Comparison of ENCODE assay signal across 8 cellular contexts in the genomic region with DNA sequence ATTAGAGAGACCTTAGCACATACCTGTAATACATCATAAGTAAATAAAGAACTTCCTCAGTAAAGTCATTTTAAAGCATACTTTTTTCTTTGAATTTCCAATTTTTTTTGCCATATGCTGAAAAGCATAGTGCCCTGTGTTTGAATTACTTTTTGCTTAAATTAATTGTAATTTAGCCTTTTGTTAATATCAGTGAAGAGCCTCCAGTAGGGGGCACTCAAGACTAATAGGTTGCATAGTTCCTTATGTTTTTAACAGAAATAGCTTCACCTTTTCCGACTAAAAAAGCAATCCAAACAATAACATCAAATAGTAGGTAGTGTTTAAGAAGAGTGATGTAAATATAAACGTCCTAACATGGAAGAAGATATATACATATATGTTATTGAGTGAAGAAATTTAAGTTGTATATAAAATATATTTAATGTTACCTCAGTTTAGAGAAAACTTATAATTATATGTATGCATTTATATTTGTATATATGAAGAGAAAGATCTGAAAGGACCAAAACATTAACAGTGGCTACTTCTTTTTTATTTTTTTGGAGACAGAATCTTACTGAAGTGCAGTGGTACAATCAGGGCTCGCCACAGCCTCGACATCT. TPM values are rescaled to one million over a fixed set of nuclear protein-coding genes. Genes with fewer than 3 reads are reported as not detected.
DNase-seq lines count a peak whose midpoint lies in the region; ATAC-seq and TF ChIP-seq lines count a peak whose summit lies in the region.

No MANE protein-coding gene starts in this region.

- H3K9me3 Mint-ChIP-seq in activated T-cell treated with anti-CD3 and anti-CD28 coated beads, Interleukin-2, amount 50 U/mL, for 24 hours: no peaks in the 10 kb centered on the region
- H3K9me3 Mint-ChIP-seq in naive B cell: no peaks in the 10 kb centered on the region

- H3K36me3 ChIP-seq in Loucy (ENCODE audit: insufficient read depth, low read length): peaks cover 3% of the 10 kb centered on the region; the same call in 1 of the 2 replicates

- H4K20me1 ChIP-seq in Loucy (ENCODE audit: insufficient read depth, low read length, poor library complexity, severe bottlenecking): no peaks in the 10 kb centered on the region

- H3K4me3 ChIP-seq in Loucy (ENCODE audit: low read length, poor library complexity, severe bottlenecking): no peak overlapping the region

- no peaks in the 10 kb centered on the region for H3F3A ChIP-seq in Loucy (ENCODE audit: low read depth)

- H2AFZ ChIP-seq in Loucy (ENCODE audit: low read length): no peak overlapping the region

- no peaks in the 10 kb centered on the region for H3K27me3 ChIP-seq in Loucy (ENCODE audit: insufficient read depth, low read length, poor library complexity, severe bottlenecking)

- H3K36me3 Mint-ChIP-seq in activated T-cell treated with anti-CD3 and anti-CD28 coated beads, Interleukin-2, amount 50 U/mL, for 24 hours (ENCODE audit: low read depth): peaks cover 72% of the 10 kb centered on the region
- peaks cover 12 to 17% of the 10 kb centered on the region in 2 donors for H3K36me3 Mint-ChIP-seq in naive B cell

- H3K9me2 ChIP-seq in Loucy (replicated peaks; ENCODE audit: low read depth, low read length): no peaks in the 10 kb centered on the region

- H3K4me2 ChIP-seq in Loucy (ENCODE audit: low read depth, low read length, poor library complexity, severe bottlenecking): no peak overlapping the region

- no peaks in the 10 kb centered on the region for H3K27me3 Mint-ChIP-seq in activated T-cell treated with anti-CD3 and anti-CD28 coated beads, Interleukin-2, amount 50 U/mL, for 24 hours
- no peaks in the 10 kb centered on the region for H3K27me3 Mint-ChIP-seq in naive B cell

- no peak overlapping the region for H3K27ac Mint-ChIP-seq in activated T-cell treated with anti-CD3 and anti-CD28 coated beads, Interleukin-2, amount 50 U/mL, for 24 hours
- no peak overlapping the region for H3K27ac Mint-ChIP-seq in naive B cell

- H3K4me1 ChIP-seq in Loucy (ENCODE audit: insufficient read depth, low read length, poor library complexity, severe bottlenecking): peaks cover 3% of the 10 kb centered on the region

- peaks cover 8% of the 10 kb centered on the region for H3K4me1 Mint-ChIP-seq in activated T-cell treated with anti-CD3 and anti-CD28 coated beads, Interleukin-2, amount 50 U/mL, for 24 hours (ENCODE audit: low read depth)
- peaks cover 0 to 10% (median 7%) of the 10 kb centered on the region in 3 donors for H3K4me1 Mint-ChIP-seq in naive B cell

- TF ChIP-seq CTCF in Loucy (conservative IDR thresholded peaks at IDR 0.05; ENCODE audit: low read length): peak; percentile 92

- peak; percentile 32 to 43 for ATAC-seq in naive B cell (ENCODE audit: low read depth in 2 of 2)
- no peak for ATAC-seq in GM18909 (IDR thresholded peaks at IDR 0.05; ENCODE audit: poor library complexity, unreplicated experiment)
- no peak for ATAC-seq in HG02610 (IDR thresholded peaks at IDR 0.05; ENCODE audit: unreplicated experiment)

- H3K79me2 ChIP-seq in Loucy (ENCODE audit: insufficient read depth, low read length): no peaks in the 10 kb centered on the region

- DNase-seq in activated T-cell treated with anti-CD3 and anti-CD28 coated beads for 4 hours (peak; percentile 44), SKM-1 treated with dmso at 0.1 percent for 144 hours (lab: John Stamatoyannopoulos, UW; ENCODE audit: unreplicated experiment) (peak; percentile 44), naive B cell (peak; percentile 47)
- DNase-seq in activated T-cell treated with anti-CD3 and anti-CD28 coated beads, Interleukin-2, amount 50 U/mL, for 24 hours: no peak
- peak; percentile 33 for DNase-seq in effector CD4-positive, alpha-beta T cell

- H3K4me3 Mint-ChIP-seq in activated T-cell treated with anti-CD3 and anti-CD28 coated beads, Interleukin-2, amount 50 U/mL, for 24 hours: no peak overlapping the region
- no peak overlapping the region for H3K4me3 Mint-ChIP-seq in naive B cell

- H3K9ac ChIP-seq in Loucy (ENCODE audit: low read depth, low read length, poor library complexity, severe bottlenecking): no peak overlapping the region

- no peaks in the 10 kb centered on the region for H3K9me3 ChIP-seq in Loucy (ENCODE audit: insufficient read depth, low read depth, low read length)

RNA-seq across cellular contexts. Expression of gene RAD51C, which starts 18.6 kb away (rescaled TPM):
- 10 to 100 TPM; 44.9 to 96.2 (median 53.0) TPM for polyA plus RNA-seq in naive B cell (ENCODE audit: low read depth in 6 of 6)

RNA-seq across cellular contexts. Expression of gene TEX14, which starts 19.2 kb away (rescaled TPM):
- polyA plus RNA-seq in naive B cell (ENCODE audit: low read depth in 6 of 6): 1 to 10 TPM in 1 of 6 donors, under 1 TPM in 2, not detected in 3; 0.26 to 1.0 (median 0.44) TPM

RNA-seq across cellular contexts. Expression of gene PPM1E, which starts 44.6 kb away (rescaled TPM):
- polyA plus RNA-seq in naive B cell (ENCODE audit: low read depth in 6 of 6): under 1 TPM in 2 of 6 donors, not detected in 4; 0.04 to 0.08 TPM

Comparison
In these comparisons a context has a peak if more than half of its experiments do, and no peak if none do; other contexts are left out.
1. ATAC-seq: peak in naive B cell (2 of 2); none in GM18909 (single experiment) and HG02610 (single experiment).